Comparison of ENCODE assay signal across 7 cellular contexts in genomic region chr10:106511917-106512316, GRCh38.
"Had no signal": no experiment of that assay in that cellular context is flagged by ENCODE, and none has a peak within 500 bp of the region (broad histone marks: within the 10 kb centered on the region; RNA-seq: fewer than 3 reads in every experiment).

No MANE protein-coding gene starts in this region.

- H3K27ac ChIP-seq: HL-60, KMS-11 had no signal

- FAIRE-seq: HTR-8/SVneo, K562 had no signal

- ATAC-seq: K562 had no signal

- H3K4me3 ChIP-seq: K562 had no signal

- H3K9ac ChIP-seq: KMS-11 had no signal

- H3K4me2 ChIP-seq: KMS-11 had no signal

- DNase-seq: IMR-90, KBM-7, KG1 had no signal
